Comparison of ENCODE assay signal across 28 cellular contexts in genomic region chr9:136889858-136890257, GRCh38.
"Had no signal": no experiment of that assay in that cellular context is flagged by ENCODE, and none has a peak within 500 bp of the region (broad histone marks: within the 10 kb centered on the region; RNA-seq: fewer than 3 reads in every experiment).

No MANE protein-coding gene starts in this region.

- H3K27me3 ChIP-seq: gastroesophageal sphincter, hepatocyte, ovary, uterus had no signal

- H3K4me3 ChIP-seq: gastroesophageal sphincter, hepatocyte, ovary, thoracic aorta, uterus had no signal

- ATAC-seq: activated naive CD8-positive, alpha-beta T cell treated with anti-CD3 and anti-CD28 coated beads, Interleukin-2, amount 50 U/mL, for 24 hours; effector memory CD8-positive, alpha-beta T cell; gastroesophageal sphincter; left colon; sciatic nerve; stimulated activated effector memory CD8-positive, alpha-beta T cell treated with anti-CD3 and anti-CD28 coated beads, Interleukin-12 subunit alpha, Interleukin-12 subunit beta, amount 100 ng/mL, for 72 hours had no signal

- H3K27ac ChIP-seq: gastroesophageal sphincter, hepatocyte, ovary, thoracic aorta, uterus had no signal

- H3K4me3 Mint-ChIP-seq: activated naive CD8-positive, alpha-beta T cell treated with anti-CD3 and anti-CD28 coated beads, Interleukin-2, amount 50 U/mL, for 24 hours; effector memory CD8-positive, alpha-beta T cell; stimulated activated effector memory CD8-positive, alpha-beta T cell treated with anti-CD3 and anti-CD28 coated beads, Interleukin-12 subunit alpha, Interleukin-12 subunit beta, amount 100 ng/mL, for 72 hours; stimulated activated naive CD8-positive, alpha-beta T cell treated with anti-CD3 and anti-CD28 coated beads, Interleukin-15, Interleukin-2, amounts not matched to agents 100 ng/mL and 50 ng/mL, for 24 hours; type B pancreatic cell had no signal

- DNase-seq: activated CD4-positive, alpha-beta T cell treated with anti-CD3 and anti-CD28 coated beads for 4 hours; activated CD4-positive, alpha-beta T cell treated with anti-CD3 and anti-CD28 coated beads, Interleukin-2, amount 50 U/mL, for 48 hours; activated CD4-positive, CD25-positive, alpha-beta regulatory T cell; activated CD8-positive, alpha-beta memory T cell treated with anti-CD3 and anti-CD28 coated beads for 24 hours; activated gamma-delta T cell treated with Interleukin-2 at 50 U/mL for 16 hours; activated naive CD8-positive, alpha-beta T cell treated with anti-CD3 and anti-CD28 coated beads, Interleukin-2, amount 50 U/mL, for 24 hours; activated T-cell treated with anti-CD3 and anti-CD28 coated beads, Interleukin-2, amount 50 U/mL, for 1 hour; amygdala; caudate nucleus; cortex of kidney; effector memory CD8-positive, alpha-beta T cell; left colon; mammary epithelial cell; ovary; small intestine; stimulated activated CD4-positive, alpha-beta T cell treated with anti-CD3 and anti-CD28 coated beads, Interleukin-4, amount 100 ng/mL, for 24 hours; T-helper 1 cell; uterus had no signal

- H3K36me3 ChIP-seq: ovary, thoracic aorta, uterus had no signal

- H3K27ac Mint-ChIP-seq: activated naive CD4-positive, alpha-beta T cell treated with anti-CD3 and anti-CD28 coated beads, Interleukin-2, amount 50 U/mL, for 24 hours; activated naive CD8-positive, alpha-beta T cell treated with anti-CD3 and anti-CD28 coated beads, Interleukin-2, amount 50 U/mL, for 24 hours; nephron; progenitor cell of endocrine pancreas; stimulated activated effector memory CD8-positive, alpha-beta T cell treated with anti-CD3 and anti-CD28 coated beads, Interleukin-12 subunit alpha, Interleukin-12 subunit beta, amount 100 ng/mL, for 72 hours; stimulated activated naive CD8-positive, alpha-beta T cell treated with anti-CD3 and anti-CD28 coated beads, Interleukin-15, Interleukin-2, amounts not matched to agents 100 ng/mL and 50 ng/mL, for 24 hours; type B pancreatic cell had no signal

- H3K36me3 Mint-ChIP-seq: activated naive CD4-positive, alpha-beta T cell treated with anti-CD3 and anti-CD28 coated beads, Interleukin-2, amount 50 U/mL, for 24 hours; type B pancreatic cell had no signal

- H3K27me3 Mint-ChIP-seq: activated naive CD4-positive, alpha-beta T cell treated with anti-CD3 and anti-CD28 coated beads, Interleukin-2, amount 50 U/mL, for 24 hours; activated naive CD8-positive, alpha-beta T cell treated with anti-CD3 and anti-CD28 coated beads, Interleukin-2, amount 50 U/mL, for 24 hours; effector memory CD8-positive, alpha-beta T cell; progenitor cell of endocrine pancreas; stimulated activated naive CD8-positive, alpha-beta T cell treated with anti-CD3 and anti-CD28 coated beads, Interleukin-15, Interleukin-2, amounts not matched to agents 100 ng/mL and 50 ng/mL, for 24 hours; type B pancreatic cell had no signal

- H3K9me3 Mint-ChIP-seq: activated naive CD4-positive, alpha-beta T cell treated with anti-CD3 and anti-CD28 coated beads, Interleukin-2, amount 50 U/mL, for 24 hours; activated naive CD8-positive, alpha-beta T cell treated with anti-CD3 and anti-CD28 coated beads, Interleukin-2, amount 50 U/mL, for 24 hours; effector memory CD8-positive, alpha-beta T cell; nephron; stimulated activated effector memory CD8-positive, alpha-beta T cell treated with anti-CD3 and anti-CD28 coated beads, Interleukin-12 subunit alpha, Interleukin-12 subunit beta, amount 100 ng/mL, for 72 hours; stimulated activated naive CD8-positive, alpha-beta T cell treated with anti-CD3 and anti-CD28 coated beads, Interleukin-15, Interleukin-2, amounts not matched to agents 100 ng/mL and 50 ng/mL, for 24 hours; type B pancreatic cell had no signal

- H3K9me3 ChIP-seq: gastroesophageal sphincter, ovary, thoracic aorta, uterus had no signal
